Comparison of ENCODE assay signal across 19 cellular contexts in the genomic region with DNA sequence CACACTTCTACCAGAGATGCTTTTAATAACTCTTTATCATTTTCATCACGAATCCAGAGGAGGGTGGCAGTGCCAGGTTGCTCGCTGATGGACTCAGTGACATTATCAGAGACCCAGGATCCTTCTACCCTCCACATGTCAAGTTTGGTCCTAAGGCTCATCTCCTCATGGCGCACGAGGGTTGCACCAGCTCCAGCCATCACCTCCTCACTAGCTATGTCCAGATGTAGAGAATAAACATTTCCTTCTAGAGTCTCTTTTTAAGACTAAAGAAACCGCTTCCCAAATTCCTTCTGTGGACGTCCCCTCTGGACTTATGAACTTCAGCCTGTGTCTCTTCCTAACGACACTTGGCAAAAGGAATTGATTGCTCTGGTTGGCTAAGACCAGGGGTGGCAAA.
"Had no signal": no experiment of that assay in that cellular context is flagged by ENCODE, and none has a peak within 500 bp of the region (broad histone marks: within the 10 kb centered on the region; RNA-seq: fewer than 3 reads in every experiment).

No MANE protein-coding gene starts in this region.

- H3K4me3 ChIP-seq: MG63, SJCRH30 had no signal

- ATAC-seq: SK-N-SH treated with all-trans-retinoic acid at 6 μM for 48 hours had no signal

- H3K27me3 ChIP-seq: MG63, SJCRH30 had no signal

- H3K4me3 Mint-ChIP-seq: IgD-negative memory B cell had no signal

- H3K9me3 ChIP-seq: MG63, SJCRH30 had no signal

- DNase-seq: KBM-7, MG63, NCI-H1092, NCI-H1417 treated with DMSO at 0.1 percent for 48 hours, NCI-H146, NCI-H1694 treated with DMSO at 0.1 percent for 48 hours, NCI-H1930, NCI-H2081, NCI-H2107, NCI-H2227 treated with DMSO at 0.1 percent for 48 hours, NCI-H446, NCI-H510A, NCI-H524 treated with DMSO at 0.1 percent for 48 hours, SHP77 treated with DMSO at 0.1 percent for 48 hours, T-helper 1 cell had no signal

- H3K36me3 ChIP-seq: MG63, SJCRH30 had no signal

- H3K27ac ChIP-seq: RWPE1, SJCRH30 had no signal

- H3K36me3 Mint-ChIP-seq: IgD-negative memory B cell had no signal
